29 cellular contexts compared by ENCODE assay signal in the genomic region with DNA sequence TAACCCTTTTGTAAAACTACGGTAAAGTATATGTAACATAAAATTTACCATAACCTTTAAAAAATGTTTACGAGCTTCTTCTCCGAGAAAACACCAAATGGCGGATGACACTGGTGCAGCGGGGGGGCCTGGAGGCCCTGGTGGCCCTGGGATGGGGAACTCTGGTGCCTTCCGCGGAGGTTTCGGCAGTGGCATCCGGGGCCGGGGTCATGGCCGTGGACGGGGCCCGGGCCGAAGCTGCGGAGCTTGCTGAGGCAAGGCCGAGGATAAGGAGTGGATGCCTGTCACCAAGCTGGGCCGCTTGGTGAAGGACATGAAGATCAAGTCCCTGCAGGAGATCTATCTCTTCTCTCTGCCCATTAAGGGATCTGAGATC. TPM values are rescaled to one million over a fixed set of nuclear protein-coding genes. Genes with fewer than 3 reads are reported as not detected.
"Had no signal": no experiment of that assay in that cellular context is flagged by ENCODE, and none has a peak within 500 bp of the region (broad histone marks: within the 10 kb centered on the region; RNA-seq: fewer than 3 reads in every experiment).

No MANE protein-coding gene starts in this region.

- H3K4me3 Mint-ChIP-seq: activated CD4-positive, alpha-beta memory T cell treated with anti-CD3 and anti-CD28 coated beads for 36 hours; activated CD4-positive, alpha-beta T cell treated with anti-CD3 and anti-CD28 coated beads for 36 hours; activated CD4-positive, alpha-beta T cell treated with anti-CD3 and anti-CD28 coated beads, Interleukin-2, amount 10 ng/mL, durations not matched to agents 24 days and 14 days; activated CD8-positive, alpha-beta memory T cell treated with anti-CD3 and anti-CD28 coated beads, Interleukin-2, amount 10 ng/mL, durations not matched to agents 7 days and 5 days; activated CD8-positive, alpha-beta T cell treated with anti-CD3 and anti-CD28 coated beads, Interleukin-2, amount 10 ng/mL, durations not matched to agents 7 days and 5 days; activated naive CD4-positive, alpha-beta T cell treated with anti-CD3 and anti-CD28 coated beads for 36 hours; activated naive CD8-positive, alpha-beta T cell treated with anti-CD3 and anti-CD28 coated beads, Interleukin-2, amount 10 ng/mL, durations not matched to agents 7 days and 5 days; activated T-helper 1 cell treated with anti-CD3 and anti-CD28 coated beads, Interleukin-12 subunit alpha, Interleukin-12 subunit beta, Interleukin-2, Interleukin-4 antibody, amounts not matched to agents 30 ng/mL and 10 ng/mL and 1 ng/mL, durations not matched to agents 14 hours and 24 hours and 36 hours; brain had no signal

- H3K36me3 ChIP-seq: ascending aorta, breast epithelium, cardiac muscle cell had no signal

- H3K4me3 ChIP-seq: ascending aorta, breast epithelium, cardiac muscle cell, colonic mucosa had no signal

- H3K27me3 Mint-ChIP-seq: activated CD4-positive, alpha-beta memory T cell treated with anti-CD3 and anti-CD28 coated beads for 36 hours; activated CD4-positive, alpha-beta T cell treated with anti-CD3 and anti-CD28 coated beads for 36 hours; activated CD4-positive, alpha-beta T cell treated with anti-CD3 and anti-CD28 coated beads, Interleukin-2, amount 10 ng/mL, durations not matched to agents 24 days and 14 days; activated CD8-positive, alpha-beta memory T cell treated with anti-CD3 and anti-CD28 coated beads, Interleukin-2, amount 10 ng/mL, durations not matched to agents 7 days and 5 days; activated naive CD8-positive, alpha-beta T cell treated with anti-CD3 and anti-CD28 coated beads, Interleukin-2, amount 10 ng/mL, durations not matched to agents 7 days and 5 days had no signal

- H3K4me1 ChIP-seq: ascending aorta, breast epithelium, colonic mucosa had no signal

- H3K27me3 ChIP-seq: ascending aorta, breast epithelium, colonic mucosa had no signal

- H3K9me3 Mint-ChIP-seq: activated CD4-positive, alpha-beta memory T cell treated with anti-CD3 and anti-CD28 coated beads for 36 hours; activated CD4-positive, alpha-beta T cell treated with anti-CD3 and anti-CD28 coated beads, Interleukin-2, amount 10 ng/mL, durations not matched to agents 24 days and 14 days; activated naive CD4-positive, alpha-beta T cell treated with anti-CD3 and anti-CD28 coated beads for 36 hours; activated naive CD4-positive, alpha-beta T cell treated with anti-CD3 and anti-CD28 coated beads, Interleukin-2, amount 50 U/mL, for 72 hours; activated naive CD8-positive, alpha-beta T cell treated with anti-CD3 and anti-CD28 coated beads, Interleukin-2, amount 10 ng/mL, durations not matched to agents 7 days and 5 days; activated T-helper 1 cell treated with anti-CD3 and anti-CD28 coated beads, Interleukin-12 subunit alpha, Interleukin-12 subunit beta, Interleukin-2, Interleukin-4 antibody, amounts not matched to agents 30 ng/mL and 10 ng/mL and 1 ng/mL, durations not matched to agents 14 hours and 24 hours and 36 hours; activated T-helper 2 cell treated with anti-CD3 and anti-CD28 coated beads, Interferon-gamma antibody, Interleukin-2, Interleukin-4, amounts not matched to agents 10 μg/mL and 5 μg/mL and 100 μg/mL, durations not matched to agents 14 hours and 24 hours and 36 hours; brain had no signal

- H3K27ac Mint-ChIP-seq: activated CD4-positive, alpha-beta memory T cell treated with anti-CD3 and anti-CD28 coated beads for 36 hours; activated CD4-positive, alpha-beta T cell treated with anti-CD3 and anti-CD28 coated beads for 36 hours; activated CD4-positive, alpha-beta T cell treated with anti-CD3 and anti-CD28 coated beads, Interleukin-2, amount 10 ng/mL, durations not matched to agents 24 days and 14 days; activated CD8-positive, alpha-beta memory T cell treated with anti-CD3 and anti-CD28 coated beads, Interleukin-2, amount 10 ng/mL, durations not matched to agents 7 days and 5 days; activated CD8-positive, alpha-beta T cell treated with anti-CD3 and anti-CD28 coated beads, Interleukin-2, amount 10 ng/mL, durations not matched to agents 7 days and 5 days; activated naive CD4-positive, alpha-beta T cell treated with anti-CD3 and anti-CD28 coated beads for 36 hours; activated naive CD4-positive, alpha-beta T cell treated with anti-CD3 and anti-CD28 coated beads, Interleukin-2, amount 50 U/mL, for 72 hours; activated naive CD8-positive, alpha-beta T cell treated with anti-CD3 and anti-CD28 coated beads, Interleukin-2, amount 10 ng/mL, durations not matched to agents 7 days and 5 days; activated T-helper 1 cell treated with anti-CD3 and anti-CD28 coated beads, Interleukin-12 subunit alpha, Interleukin-12 subunit beta, Interleukin-2, Interleukin-4 antibody, amounts not matched to agents 30 ng/mL and 10 ng/mL and 1 ng/mL, durations not matched to agents 14 hours and 24 hours and 36 hours; activated T-helper 2 cell treated with anti-CD3 and anti-CD28 coated beads, Interferon-gamma antibody, Interleukin-2, Interleukin-4, amounts not matched to agents 10 μg/mL and 5 μg/mL and 100 μg/mL, durations not matched to agents 14 hours and 24 hours and 36 hours had no signal

- DNase-seq: activated CD4-positive, alpha-beta memory T cell treated with anti-CD3 and anti-CD28 coated beads for 36 hours; activated CD4-positive, alpha-beta T cell treated with anti-CD3 and anti-CD28 coated beads for 36 hours; activated CD4-positive, alpha-beta T cell treated with anti-CD3 and anti-CD28 coated beads, Interleukin-2, amount 10 ng/mL, durations not matched to agents 24 days and 14 days; activated CD4-positive, CD25-positive, alpha-beta regulatory T cell; activated CD4-positive, CD25-positive, alpha-beta regulatory T cell treated with anti-CD3 and anti-CD28 coated beads, Interleukin-2, amount 50 U/mL, for 72 hours; activated CD8-positive, alpha-beta memory T cell treated with anti-CD3 and anti-CD28 coated beads, Interleukin-2, amount 10 ng/mL, durations not matched to agents 7 days and 5 days; activated CD8-positive, alpha-beta memory T cell treated with anti-CD3 and anti-CD28 coated beads, Interleukin-2, amount 50 U/mL, for 4 hours; activated CD8-positive, alpha-beta T cell treated with anti-CD3 and anti-CD28 coated beads, Interleukin-2, amount 10 ng/mL, durations not matched to agents 7 days and 5 days; activated effector memory CD4-positive, alpha-beta T cell treated with anti-CD3 and anti-CD28 coated beads, Interleukin-2, amount 50 U/mL, for 16 hours; activated naive CD4-positive, alpha-beta T cell treated with anti-CD3 and anti-CD28 coated beads for 36 hours; activated naive CD8-positive, alpha-beta T cell treated with anti-CD3 and anti-CD28 coated beads, Interleukin-2, amount 10 ng/mL, durations not matched to agents 7 days and 5 days; activated T-cell treated with anti-CD3 and anti-CD28 coated beads, Interleukin-2, amount 50 U/mL, for 1 hour; activated T-cell treated with anti-CD3 and anti-CD28 coated beads, Interleukin-2, amount 50 U/mL, for 48 hours; central memory CD4-positive, alpha-beta T cell; cerebellar nuclear complex; colonic mucosa; effector CD8-positive, alpha-beta T cell; foreskin fibroblast; head of caudate nucleus; T-helper 1 cell; T-helper 2 cell had no signal

- ATAC-seq: activated CD4-positive, alpha-beta T cell treated with anti-CD3 and anti-CD28 coated beads for 36 hours; activated CD8-positive, alpha-beta memory T cell treated with anti-CD3 and anti-CD28 coated beads, Interleukin-2, amount 10 ng/mL, durations not matched to agents 7 days and 5 days; activated CD8-positive, alpha-beta T cell treated with anti-CD3 and anti-CD28 coated beads, Interleukin-2, amount 10 ng/mL, durations not matched to agents 7 days and 5 days; activated naive CD4-positive, alpha-beta T cell treated with anti-CD3 and anti-CD28 coated beads, Interleukin-2, amount 50 U/mL, for 72 hours had no signal

- H3K27ac ChIP-seq: ascending aorta, breast epithelium, cardiac muscle cell, colonic mucosa, epithelial cell of prostate had no signal

- H3K9me3 ChIP-seq: ascending aorta, breast epithelium, colonic mucosa had no signal

RNA-seq across cellular contexts. Expression of a gene that starts 7.5 kb away (rescaled TPM):
- total RNA-seq: cardiac muscle cell had no signal
